Comparison of ENCODE assay signal across 9 cellular contexts in genomic region chr16:79349803-79350202, GRCh38.
"Had no signal": no experiment of that assay in that cellular context is flagged by ENCODE, and none has a peak within 500 bp of the region (broad histone marks: within the 10 kb centered on the region; RNA-seq: fewer than 3 reads in every experiment).

No MANE protein-coding gene starts in this region.

- H3K36me3 ChIP-seq: HAP-1 had no signal

- H3K4me3 Mint-ChIP-seq: H9, HFFc6 had no signal

- ATAC-seq: HCT116 had no signal

- H3K4me1 ChIP-seq: HAP-1 had no signal

- H3K27ac Mint-ChIP-seq: HFFc6 had no signal

- H3K9me3 Mint-ChIP-seq: H9 had no signal

- H3K9me3 ChIP-seq: HAP-1 had no signal

- FAIRE-seq: H1, H54 had no signal

- H3K27ac ChIP-seq: GM23248 had no signal

- H2AFZ ChIP-seq: GM23248 had no signal

- H3K4me3 ChIP-seq: GM23248, HAP-1 had no signal

- H3K9ac ChIP-seq: GM23248 had no signal

- DNase-seq: GM23248, GOT3, HCEC 1CT, HFFc6 had no signal
